29 cellular contexts compared by ENCODE assay signal in the genomic region with DNA sequence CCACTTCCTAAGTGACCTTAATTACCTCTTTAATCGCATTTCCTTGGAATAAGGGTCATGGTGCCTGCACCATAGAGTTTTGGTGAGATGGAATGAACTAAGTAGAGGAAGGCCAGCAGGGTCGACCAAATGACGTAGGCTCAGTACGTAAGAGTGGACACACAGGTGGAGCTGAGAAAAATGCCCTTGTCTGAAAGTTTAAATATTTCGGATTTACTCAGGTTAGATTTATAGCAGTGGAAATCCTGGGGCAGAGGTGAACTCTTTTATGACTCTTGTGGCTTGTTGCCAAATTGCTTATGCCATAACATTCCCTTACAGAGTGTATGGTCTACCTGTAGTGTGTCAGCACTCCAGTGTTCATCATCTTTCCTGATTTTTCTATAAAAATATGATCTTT. TPM values are rescaled to one million over a fixed set of nuclear protein-coding genes. Genes with fewer than 3 reads are reported as not detected.
DNase-seq lines count a peak whose midpoint lies in the region; ATAC-seq, FAIRE-seq and TF ChIP-seq lines count a peak whose summit lies in the region.
"Had no signal": no experiment of that assay in that cellular context is flagged by ENCODE, and none has a peak within 500 bp of the region (broad histone marks: within the 10 kb centered on the region; RNA-seq: fewer than 3 reads in every experiment).

No MANE protein-coding gene starts in this region.

- H3K27me3 ChIP-seq in endothelial cell of umbilical vein (ENCODE audit: control insufficient read depth in 2 of 2, insufficient read depth in 2 of 2, low read length in 2 of 2) (peaks cover 0 to under 1% of the 10 kb centered on the region in 2 experiments), trophoblast cell (ENCODE audit: insufficient read depth, low read length) (no peaks in the 10 kb centered on the region), left lung (no peaks in the 10 kb centered on the region)
- H3K27me3 ChIP-seq: esophagus squamous epithelium, gastroesophageal sphincter, Peyer's patch, vagina had no signal

- no peak for TF ChIP-seq POLR2A in endothelial cell of umbilical vein (IDR thresholded peaks at IDR 0.05; ENCODE audit: low read depth, low read length)

- no peak overlapping the region for H3K9ac ChIP-seq in endothelial cell of umbilical vein (replicated peaks; ENCODE audit: extremely low read depth, insufficient read depth, low read length)
- no peak overlapping the region for H3K9ac ChIP-seq in trophoblast cell (ENCODE audit: low read length)

- no peak overlapping the region for H2BK5ac ChIP-seq in trophoblast cell (ENCODE audit: low read depth, low read length, poor library complexity)

- H2AK5ac ChIP-seq in trophoblast cell (ENCODE audit: low read length): no peak overlapping the region

- peaks cover 1% of the 10 kb centered on the region; the same call in 1 of the 2 replicates for H3K27me3 Mint-ChIP-seq in HFFc6 (ENCODE audit: insufficient read depth)

- ATAC-seq in left lung: no peak
- ATAC-seq: gastroesophageal sphincter; K562; naive thymus-derived CD4-positive, alpha-beta T cell had no signal

- no peak overlapping the region for H3K14ac ChIP-seq in trophoblast cell (ENCODE audit: low read length)

- H3K79me2 ChIP-seq in endothelial cell of umbilical vein (ENCODE audit: control insufficient read depth, insufficient read depth, low read length) (peaks cover 72% of the 10 kb centered on the region), trophoblast cell (ENCODE audit: control insufficient read depth, insufficient read depth, low read length, poor library complexity) (peaks cover 23% of the 10 kb centered on the region)

- BruUV-seq in endothelial cell of umbilical vein (replicated peaks; lab: Mats Ljungman, UMichigan): no TSS peak

- peak overlapping the region; percentile 95 for H3K4ac ChIP-seq in trophoblast cell (ENCODE audit: low read depth, low read length)

- H4K91ac ChIP-seq in trophoblast cell (ENCODE audit: low read depth, low read length): no peak overlapping the region

- H2BK12ac ChIP-seq in trophoblast cell (ENCODE audit: low read length): no peak overlapping the region

- CTCF ChIA-PET in endothelial cell of umbilical vein (lab: Charles Lee): interaction anchor here (1.0 kb wide), 1 partner anchor 16 kb away, joined by 3 read pairs; no protein-coding TSS in a partner anchor

- TF ChIP-seq CTCF in HFFc6 (IDR thresholded peaks at IDR 0.05) (no peak), endothelial cell of umbilical vein (IDR thresholded peaks at IDR 0.05; ENCODE audit: extremely low read depth in 1 of 2, insufficient read depth in 1 of 2, low read depth in 1 of 2, low read length in 2 of 2) (no peak), left lung (IDR thresholded peaks at IDR 0.05) (no peak)

- no peak overlapping the region for H2AFZ ChIP-seq in endothelial cell of umbilical vein (ENCODE audit: low read depth, low read length)
- H2AFZ ChIP-seq in trophoblast cell (ENCODE audit: insufficient read depth, low read length, poor library complexity): no peak overlapping the region

- peaks cover 17% of the 10 kb centered on the region for H3K79me1 ChIP-seq in trophoblast cell (ENCODE audit: low read length)

- DNase-seq in HFFc6 (no peak), NCI-H748 treated with DMSO at 0.1 percent for 48 hours (lab: John Stamatoyannopoulos, UW) (peak; percentile 29), endothelial cell of umbilical vein (ENCODE audit: low read depth, low spot score) (peak; percentile 53), trophoblast cell (no peak), NCI-H2081 (lab: John Stamatoyannopoulos, UW) (no peak), left lung (no peak), NCI-H1417 treated with DMSO at 0.1 percent for 48 hours (lab: John Stamatoyannopoulos, UW) (no peak), NCI-H1105 (lab: John Stamatoyannopoulos, UW) (no peak)
- DNase-seq: activated CD4-positive, alpha-beta T cell treated with anti-CD3 and anti-CD28 coated beads, Interleukin-2, amount 10 ng/mL, durations not matched to agents 7 days and 5 days; aorta; C1 segment of cervical spinal cord; effector memory CD4-positive, alpha-beta T cell; esophagus squamous epithelium; mesenchymal stem cell; MV-4-11; naive thymus-derived CD4-positive, alpha-beta T cell; NCI-H1694 treated with DMSO at 0.1 percent for 48 hours; NCI-H226; Peyer's patch; posterior cingulate gyrus; T-helper 2 cell had no signal

- H3K4me2 ChIP-seq in endothelial cell of umbilical vein (ENCODE audit: insufficient read depth, low read length): peak overlapping the region; percentile 44
- peak overlapping the region; percentile 36 for H3K4me2 ChIP-seq in trophoblast cell (ENCODE audit: low read length)

- no peak for FAIRE-seq in endothelial cell of umbilical vein (lab: Jason Lieb, UNC)
- FAIRE-seq: D721Med, islet of Langerhans, K562 had no signal

- H3K9me1 ChIP-seq in endothelial cell of umbilical vein (replicated peaks; ENCODE audit: control insufficient read depth, extremely low read depth, insufficient read depth, low read length): no peaks in the 10 kb centered on the region

- intact Hi-C loops in endothelial cell of umbilical vein (cut with micrococcal nuclease) (loop anchor here (5.0 kb wide), 1 partner anchor 1328 kb away; a partner anchor contains a TSS), left lung (cut with DNase I) (no loop called here)

- peaks cover 72% of the 10 kb centered on the region for H3K4me1 Mint-ChIP-seq in HFFc6 (ENCODE audit: low read depth)
- H3K4me1 Mint-ChIP-seq: central memory CD8-positive, alpha-beta T cell had no signal

- no CpG with 5 or more reads among the region's 5 CpGs for WGBS in trophoblast cell (ENCODE audit: extremely low coverage, insufficient coverage, insufficient read length)

- no peak overlapping the region for H3K27ac ChIP-seq in endothelial cell of umbilical vein (ENCODE audit: insufficient read depth, low read depth, low read length)
- H3K27ac ChIP-seq in trophoblast cell (ENCODE audit: low read depth, low read length): no peak overlapping the region
- no peak overlapping the region for H3K27ac ChIP-seq in left lung
- H3K27ac ChIP-seq: esophagus squamous epithelium, gastroesophageal sphincter, vagina had no signal

- H3K36me3 ChIP-seq in endothelial cell of umbilical vein (ENCODE audit: control insufficient read depth in 2 of 2, extremely low read depth in 1 of 2, insufficient read depth in 2 of 2, low read length in 2 of 2) (no peaks in the 10 kb centered on the region), trophoblast cell (ENCODE audit: control insufficient read depth in 1 of 2, insufficient read depth in 2 of 2, low read length in 2 of 2) (no peaks in the 10 kb centered on the region), left lung (no peaks in the 10 kb centered on the region)
- H3K36me3 ChIP-seq: esophagus squamous epithelium, gastroesophageal sphincter, Peyer's patch, vagina had no signal

- peaks cover 3% of the 10 kb centered on the region for H4K20me1 ChIP-seq in endothelial cell of umbilical vein (replicated peaks; ENCODE audit: control insufficient read depth, extremely low read depth, insufficient read depth, low read length)

- H4K8ac ChIP-seq in trophoblast cell (ENCODE audit: low read depth, low read length): no peak overlapping the region

- H2BK120ac ChIP-seq in trophoblast cell (ENCODE audit: insufficient read depth, low read length, poor library complexity): no peak overlapping the region

- POLR2A ChIA-PET in endothelial cell of umbilical vein (lab: Charles Lee): no interaction called here

- peaks cover 14% of the 10 kb centered on the region for H3K36me3 Mint-ChIP-seq in HFFc6 (ENCODE audit: low read depth)

- no peak overlapping the region for H4K12ac ChIP-seq in trophoblast cell (ENCODE audit: low read depth, low read length)

- H3K4me1 ChIP-seq in endothelial cell of umbilical vein (ENCODE audit: control insufficient read depth, extremely low read depth, insufficient read depth, low read length) (peaks cover 19% of the 10 kb centered on the region), trophoblast cell (ENCODE audit: control insufficient read depth in 1 of 2, insufficient read depth in 2 of 2, low read length in 2 of 2) (peaks cover 0 to 3% of the 10 kb centered on the region in 2 experiments), left lung (peaks cover 4 to 32% of the 10 kb centered on the region in 2 donors)

- H3K27ac Mint-ChIP-seq in HFFc6: 0 out of 2 replicates have a peak overlapping the region, but pooled peaks have one; percentile 13
- H3K27ac Mint-ChIP-seq: activated CD4-positive, alpha-beta T cell treated with anti-CD3 and anti-CD28 coated beads, Interleukin-2, amount 10 ng/mL, durations not matched to agents 7 days and 5 days; activated naive CD4-positive, alpha-beta T cell treated with anti-CD3 and anti-CD28 coated beads, Interleukin-2, amount 50 U/mL, for 24 hours; activated T-helper 1 cell treated with anti-CD3 and anti-CD28 coated beads, Interleukin-12 subunit alpha, Interleukin-12 subunit beta, Interleukin-2, Interleukin-4 antibody, amounts not matched to agents 30 ng/mL and 10 ng/mL and 1 ng/mL, durations not matched to agents 14 hours and 24 hours and 36 hours; naive thymus-derived CD4-positive, alpha-beta T cell had no signal

- H3K23ac ChIP-seq in trophoblast cell (ENCODE audit: low read length): no peak overlapping the region

- H3K18ac ChIP-seq in trophoblast cell (ENCODE audit: low read length): no peak overlapping the region

- dilution Hi-C loops in endothelial cell of umbilical vein (cut with MboI; ENCODE audit: extremely low pct_ligation_motif_present, low sequenced_read_pairs): no loop called here

- peak overlapping the region; percentile 55 for H3K4me3 Mint-ChIP-seq in HFFc6
- H3K4me3 Mint-ChIP-seq: activated CD4-positive, alpha-beta T cell treated with anti-CD3 and anti-CD28 coated beads, Interleukin-2, amount 10 ng/mL, durations not matched to agents 7 days and 5 days; activated naive CD4-positive, alpha-beta T cell treated with anti-CD3 and anti-CD28 coated beads, Interleukin-2, amount 50 U/mL, for 24 hours; activated T-helper 1 cell treated with anti-CD3 and anti-CD28 coated beads, Interleukin-12 subunit alpha, Interleukin-12 subunit beta, Interleukin-2, Interleukin-4 antibody, amounts not matched to agents 30 ng/mL and 10 ng/mL and 1 ng/mL, durations not matched to agents 14 hours and 24 hours and 36 hours; central memory CD8-positive, alpha-beta T cell; naive thymus-derived CD4-positive, alpha-beta T cell had no signal

- H3K9me3 ChIP-seq in endothelial cell of umbilical vein (replicated peaks; ENCODE audit: control insufficient read depth, insufficient read depth, low read length) (no peaks in the 10 kb centered on the region), trophoblast cell (ENCODE audit: insufficient read depth, low read depth, low read length) (no peaks in the 10 kb centered on the region), left lung (no peaks in the 10 kb centered on the region)
- H3K9me3 ChIP-seq: esophagus squamous epithelium, gastroesophageal sphincter, Peyer's patch, vagina had no signal

- H3K9me3 Mint-ChIP-seq in HFFc6: no peaks in the 10 kb centered on the region
- H3K9me3 Mint-ChIP-seq: activated CD4-positive, alpha-beta T cell treated with anti-CD3 and anti-CD28 coated beads, Interleukin-2, amount 10 ng/mL, durations not matched to agents 7 days and 5 days; activated T-helper 1 cell treated with anti-CD3 and anti-CD28 coated beads, Interleukin-12 subunit alpha, Interleukin-12 subunit beta, Interleukin-2, Interleukin-4 antibody, amounts not matched to agents 30 ng/mL and 10 ng/mL and 1 ng/mL, durations not matched to agents 14 hours and 24 hours and 36 hours had no signal

- no peak overlapping the region for H3K4me3 ChIP-seq in endothelial cell of umbilical vein (replicated peaks in 1 of 3; ENCODE audit: insufficient read depth in 1 of 3, low read depth in 1 of 3, low read length in 3 of 3)
- no peak overlapping the region for H3K4me3 ChIP-seq in trophoblast cell (ENCODE audit: low read depth, low read length)
- H3K4me3 ChIP-seq in left lung: no peak overlapping the region
- H3K4me3 ChIP-seq: esophagus squamous epithelium, gastroesophageal sphincter, K562, vagina had no signal

RNA-seq across cellular contexts. Expression of a gene that starts 23.6 kb away (rescaled TPM):
- total RNA-seq in HFFc6 (2021; fragmentation: NEBNext Ultra II Directional; extraction: Animal tissue kit (Norgen Biotek cat#: 25700)): 10 to 100 TPM; 26.1 to 32.2 (median 29.5) TPM
- total RNA-seq in endothelial cell of umbilical vein (29.3 and 30.1 TPM in 2 replicates), left lung (10 to 100 TPM; 24.7 to 26.1 TPM)
- 15.2 and 18.6 TPM in 2 replicates for polyA plus RNA-seq in endothelial cell of umbilical vein
- polyA plus RNA-seq in endothelial cell of umbilical vein (2011; cell fraction: cytosol; rRNA removed): 13.9 and 15.3 TPM in 2 replicates
- polyA plus RNA-seq in endothelial cell of umbilical vein (2011; cell fraction: nucleus; rRNA removed): 44.0 and 49.3 TPM in 2 replicates
- 19.1 and 23.0 TPM in 2 replicates for polyA plus RNA-seq in endothelial cell of umbilical vein (2012)
- polyA minus RNA-seq in endothelial cell of umbilical vein: 40.4 and 41.3 TPM in 2 replicates
- 112 TPM for polyA minus RNA-seq in endothelial cell of umbilical vein (2011; cell fraction: cytosol; rRNA and poly(A)+ RNA removed)
- polyA minus RNA-seq in endothelial cell of umbilical vein (2011; cell fraction: nucleus; rRNA and poly(A)+ RNA removed): 42.6 and 52.5 TPM in 2 replicates
- polyA plus RNA-seq in trophoblast cell (2013): 92.7 and 102 TPM in 2 replicates

Comparison
In these comparisons a context has a peak if more than half of its experiments do, and no peak if none do; other contexts are left out.
1. DNase-seq: peak in NCI-H748 treated with DMSO at 0.1 percent for 48 hours (single experiment) and endothelial cell of umbilical vein (single experiment); none in HFFc6 (single experiment), trophoblast cell (0 of 2), NCI-H2081 (0 of 2), left lung (0 of 2), NCI-H1417 treated with DMSO at 0.1 percent for 48 hours (single experiment) and NCI-H1105 (single experiment).